Comparison of ENCODE assay signal across 33 cellular contexts in genomic region chr19:20371911-20372310, GRCh38.
"Had no signal": no experiment of that assay in that cellular context is flagged by ENCODE, and none has a peak within 500 bp of the region (broad histone marks: within the 10 kb centered on the region; RNA-seq: fewer than 3 reads in every experiment).

No MANE protein-coding gene starts in this region.

- H3K4me1 ChIP-seq: left lung, lower lobe of right lung, prostate gland, sigmoid colon had no signal

- H3K36me3 ChIP-seq: brain microvascular endothelial cell, left lung, lower lobe of right lung, neutrophil, ovary, prostate gland, sigmoid colon, thoracic aorta had no signal

- H3K4me3 Mint-ChIP-seq: activated naive CD4-positive, alpha-beta T cell treated with anti-CD3 and anti-CD28 coated beads, Interleukin-2, amount 10 ng/mL, durations not matched to agents 7 days and 5 days; activated naive CD8-positive, alpha-beta T cell treated with anti-CD3 and anti-CD28 coated beads, Interleukin-2, amount 10 ng/mL, durations not matched to agents 7 days and 5 days; nephron progenitor cell; stimulated activated effector memory CD8-positive, alpha-beta T cell treated with anti-CD3 and anti-CD28 coated beads, Interleukin-12 subunit alpha, Interleukin-12 subunit beta, amount 100 ng/mL, for 72 hours; stimulated activated naive CD8-positive, alpha-beta T cell treated with anti-CD3 and anti-CD28 coated beads, Interleukin-15, Interleukin-2, amounts not matched to agents 100 ng/mL and 50 ng/mL, for 24 hours; T-helper 1 cell treated with Interleukin-12 subunit alpha and Interleukin-12 subunit beta and Interleukin-4 antibody, amounts not matched to agents 30 μg/mL and 1 μg/mL, for 36 hours had no signal

- DNase-seq: activated CD4-positive, alpha-beta T cell treated with anti-CD3 and anti-CD28 coated beads for 48 hours; activated CD4-positive, alpha-beta T cell treated with anti-CD3 and anti-CD28 coated beads, Interleukin-2, amount 50 U/mL, for 48 hours; activated CD8-positive, alpha-beta memory T cell treated with anti-CD3 and anti-CD28 coated beads for 24 hours; activated effector memory CD4-positive, alpha-beta T cell treated with Interleukin-2 at 50 U/mL for 16 hours; activated naive CD4-positive, alpha-beta T cell treated with anti-CD3 and anti-CD28 coated beads, Interleukin-2, amount 10 ng/mL, durations not matched to agents 7 days and 5 days; activated naive CD8-positive, alpha-beta T cell treated with anti-CD3 and anti-CD28 coated beads, Interleukin-2, amount 10 ng/mL, durations not matched to agents 7 days and 5 days; brain microvascular endothelial cell; dorsolateral prefrontal cortex; effector memory CD4-positive, alpha-beta T cell; head of caudate nucleus; hippocampal formation; left lung; lower lobe of right lung; nephron progenitor cell; ovary; sigmoid colon; small intestine; stimulated activated CD4-positive, alpha-beta T cell treated with anti-CD3 and anti-CD28 coated beads, Interleukin-4, amount 100 ng/mL, for 24 hours; T-helper 9 cell; trophoblast cell had no signal

- H3K36me3 Mint-ChIP-seq: activated naive CD4-positive, alpha-beta T cell treated with anti-CD3 and anti-CD28 coated beads, Interleukin-2, amount 10 ng/mL, durations not matched to agents 7 days and 5 days; stimulated activated effector memory CD8-positive, alpha-beta T cell treated with anti-CD3 and anti-CD28 coated beads, Interleukin-12 subunit alpha, Interleukin-12 subunit beta, amount 100 ng/mL, for 72 hours had no signal

- H3K27me3 ChIP-seq: brain microvascular endothelial cell, dorsolateral prefrontal cortex, left lung, neutrophil, ovary, sigmoid colon had no signal

- H3K27ac Mint-ChIP-seq: activated naive CD4-positive, alpha-beta T cell treated with anti-CD3 and anti-CD28 coated beads, Interleukin-2, amount 10 ng/mL, durations not matched to agents 7 days and 5 days; activated naive CD8-positive, alpha-beta T cell treated with anti-CD3 and anti-CD28 coated beads, Interleukin-2, amount 10 ng/mL, durations not matched to agents 7 days and 5 days; nephron progenitor cell; stimulated activated effector memory CD8-positive, alpha-beta T cell treated with anti-CD3 and anti-CD28 coated beads, Interleukin-12 subunit alpha, Interleukin-12 subunit beta, amount 100 ng/mL, for 72 hours; stimulated activated naive CD8-positive, alpha-beta T cell treated with anti-CD3 and anti-CD28 coated beads, Interleukin-15, Interleukin-2, amounts not matched to agents 100 ng/mL and 50 ng/mL, for 24 hours; T-helper 1 cell treated with Interleukin-12 subunit alpha and Interleukin-12 subunit beta and Interleukin-4 antibody, amounts not matched to agents 30 μg/mL and 1 μg/mL, for 36 hours had no signal

- H3K4me3 ChIP-seq: coronary artery, dorsolateral prefrontal cortex, left lung, lower lobe of right lung, ovary, prostate gland, sigmoid colon, thoracic aorta had no signal

- H3K27ac ChIP-seq: brain microvascular endothelial cell, coronary artery, dorsolateral prefrontal cortex, left lung, lower lobe of right lung, neutrophil, ovary, prostate gland, sigmoid colon, thoracic aorta, VCaP had no signal

- ATAC-seq: activated CD4-positive, CD25-positive, alpha-beta regulatory T cell treated with anti-CD3 and anti-CD28 coated beads, Interleukin-2, amount 50 U/mL, for 24 hours; left lung; lower lobe of right lung; stimulated activated effector memory CD8-positive, alpha-beta T cell treated with anti-CD3 and anti-CD28 coated beads, Interleukin-12 subunit alpha, Interleukin-12 subunit beta, amount 100 ng/mL, for 72 hours had no signal

- H3K9me3 ChIP-seq: neutrophil, ovary, prostate gland, sigmoid colon, thoracic aorta had no signal

- FAIRE-seq: astrocyte, endothelial cell of umbilical vein, small intestine, TTC549, urothelium cell line had no signal

- H3K4me1 Mint-ChIP-seq: activated naive CD4-positive, alpha-beta T cell treated with anti-CD3 and anti-CD28 coated beads, Interleukin-2, amount 10 ng/mL, durations not matched to agents 7 days and 5 days; stimulated activated effector memory CD8-positive, alpha-beta T cell treated with anti-CD3 and anti-CD28 coated beads, Interleukin-12 subunit alpha, Interleukin-12 subunit beta, amount 100 ng/mL, for 72 hours had no signal

- H3K27me3 Mint-ChIP-seq: activated naive CD4-positive, alpha-beta T cell treated with anti-CD3 and anti-CD28 coated beads, Interleukin-2, amount 10 ng/mL, durations not matched to agents 7 days and 5 days; activated naive CD8-positive, alpha-beta T cell treated with anti-CD3 and anti-CD28 coated beads, Interleukin-2, amount 10 ng/mL, durations not matched to agents 7 days and 5 days; stimulated activated naive CD8-positive, alpha-beta T cell treated with anti-CD3 and anti-CD28 coated beads, Interleukin-15, Interleukin-2, amounts not matched to agents 100 ng/mL and 50 ng/mL, for 24 hours had no signal
